In genomic region chr1:221166162-221166500, GRCh38 we compare ENCODE assay signal across 24 cellular contexts.
DNase-seq lines count a peak whose midpoint lies in the region; ATAC-seq and TF ChIP-seq lines count a peak whose summit lies in the region.
"Had no signal": no experiment of that assay in that cellular context is flagged by ENCODE, and none has a peak within 500 bp of the region (broad histone marks: within the 10 kb centered on the region; RNA-seq: fewer than 3 reads in every experiment).

No MANE protein-coding gene starts in this region.

- ATAC-seq in stimulated activated memory B cell treated with anti-CD40 and anti-IgM and Interleukin-4, amounts not matched to agents 10 μg/mL and 1 μg/mL and 100 μg/mL, for 72 hours: no peak
- no peak for ATAC-seq in HG03108 (IDR thresholded peaks at IDR 0.05; ENCODE audit: unreplicated experiment)

- H4K20me1 ChIP-seq in DOHH2 (ENCODE audit: control insufficient read depth, insufficient read depth, low read depth, low read length) (no peaks in the 10 kb centered on the region), Loucy (ENCODE audit: insufficient read depth, low read length, poor library complexity, severe bottlenecking) (no peaks in the 10 kb centered on the region)

- peak overlapping the region; percentile 91 for H3K4me2 ChIP-seq in DOHH2 (ENCODE audit: low read length)
- peak overlapping the region; percentile 67 for H3K4me2 ChIP-seq in Loucy (ENCODE audit: low read depth, low read length, poor library complexity, severe bottlenecking)

- H3K4me1 Mint-ChIP-seq in stimulated activated memory B cell treated with anti-CD40 and anti-IgM and Interleukin-4, amounts not matched to agents 10 μg/mL and 1 μg/mL and 100 μg/mL, for 72 hours: peaks cover 65% of the 10 kb centered on the region
- H3K4me1 Mint-ChIP-seq: activated CD4-positive, alpha-beta T cell treated with anti-CD3 and anti-CD28 coated beads, Interleukin-2, amount 10 ng/mL, durations not matched to agents 24 days and 14 days; activated naive CD4-positive, alpha-beta T cell treated with anti-CD3 and anti-CD28 coated beads, Interleukin-2, amount 50 U/mL, for 24 hours had no signal

- H3K4me3 Mint-ChIP-seq in stimulated activated memory B cell treated with anti-CD40 and anti-IgM and Interleukin-4, amounts not matched to agents 10 μg/mL and 1 μg/mL and 100 μg/mL, for 72 hours: no peak overlapping the region
- H3K4me3 Mint-ChIP-seq: activated CD4-positive, alpha-beta T cell treated with anti-CD3 and anti-CD28 coated beads, Interleukin-2, amount 10 ng/mL, durations not matched to agents 24 days and 14 days; activated naive CD4-positive, alpha-beta T cell treated with anti-CD3 and anti-CD28 coated beads, Interleukin-2, amount 50 U/mL, for 24 hours; CD4-positive, alpha-beta T cell; H9; mesothelial cell of epicardium had no signal

- H3K27me3 Mint-ChIP-seq in stimulated activated memory B cell treated with anti-CD40 and anti-IgM and Interleukin-4, amounts not matched to agents 10 μg/mL and 1 μg/mL and 100 μg/mL, for 72 hours: no peaks in the 10 kb centered on the region
- H3K27me3 Mint-ChIP-seq: activated naive CD4-positive, alpha-beta T cell treated with anti-CD3 and anti-CD28 coated beads, Interleukin-2, amount 50 U/mL, for 24 hours; CD4-positive, alpha-beta T cell had no signal

- no peaks in the 10 kb centered on the region for H3K27me3 ChIP-seq in DOHH2 (ENCODE audit: control insufficient read depth, low read length)
- no peaks in the 10 kb centered on the region for H3K27me3 ChIP-seq in Loucy (ENCODE audit: insufficient read depth, low read length, poor library complexity, severe bottlenecking)
- H3K27me3 ChIP-seq: breast epithelium had no signal

- no peaks in the 10 kb centered on the region for H3K9me2 ChIP-seq in DOHH2 (replicated peaks; ENCODE audit: control insufficient read depth, low read length)
- no peaks in the 10 kb centered on the region for H3K9me2 ChIP-seq in Loucy (replicated peaks; ENCODE audit: low read depth, low read length)

- H3K9ac ChIP-seq in Loucy (ENCODE audit: low read depth, low read length, poor library complexity, severe bottlenecking): no peak overlapping the region

- H3K27ac ChIP-seq in DOHH2 (ENCODE audit: low read depth, low read length): peak overlapping the region; percentile 97
- H3K27ac ChIP-seq: breast epithelium, epithelial cell of prostate had no signal

- H3K79me2 ChIP-seq in DOHH2 (ENCODE audit: control insufficient read depth, low read length) (no peaks in the 10 kb centered on the region), Loucy (ENCODE audit: insufficient read depth, low read length) (no peaks in the 10 kb centered on the region)

- H3K9me3 ChIP-seq in DOHH2 (ENCODE audit: control insufficient read depth, insufficient read depth, low read length): peaks cover 4% of the 10 kb centered on the region; the same call in 1 of the 2 replicates
- no peaks in the 10 kb centered on the region for H3K9me3 ChIP-seq in Loucy (ENCODE audit: insufficient read depth, low read depth, low read length)
- H3K9me3 ChIP-seq: breast epithelium had no signal

- H3K36me3 Mint-ChIP-seq in stimulated activated memory B cell treated with anti-CD40 and anti-IgM and Interleukin-4, amounts not matched to agents 10 μg/mL and 1 μg/mL and 100 μg/mL, for 72 hours: peaks cover under 1% of the 10 kb centered on the region
- H3K36me3 Mint-ChIP-seq: activated naive CD4-positive, alpha-beta T cell treated with anti-CD3 and anti-CD28 coated beads, Interleukin-2, amount 50 U/mL, for 24 hours; mesothelial cell of epicardium had no signal

- peak overlapping the region; percentile 37 for H3K27ac Mint-ChIP-seq in stimulated activated memory B cell treated with anti-CD40 and anti-IgM and Interleukin-4, amounts not matched to agents 10 μg/mL and 1 μg/mL and 100 μg/mL, for 72 hours
- H3K27ac Mint-ChIP-seq: activated CD4-positive, alpha-beta T cell treated with anti-CD3 and anti-CD28 coated beads, Interleukin-2, amount 10 ng/mL, durations not matched to agents 24 days and 14 days; activated naive CD4-positive, alpha-beta T cell treated with anti-CD3 and anti-CD28 coated beads, Interleukin-2, amount 50 U/mL, for 24 hours; CD4-positive, alpha-beta T cell; H9; mesothelial cell of epicardium had no signal

- H3K4me1 ChIP-seq in DOHH2 (ENCODE audit: control insufficient read depth, low read length) (peaks cover 90% of the 10 kb centered on the region), Loucy (ENCODE audit: insufficient read depth, low read length, poor library complexity, severe bottlenecking) (peaks cover 18% of the 10 kb centered on the region)
- H3K4me1 ChIP-seq: breast epithelium had no signal

- peak; percentile 75 for DNase-seq in glomerular visceral epithelial cell (ENCODE audit: extremely low spot score)
- no peak for DNase-seq in HCEC 1CT
- DNase-seq in dedifferentiated amniotic fluid mesenchymal stem cell (ENCODE audit: extremely low spot score): no peak
- DNase-seq: activated CD4-positive, alpha-beta T cell treated with anti-CD3 and anti-CD28 coated beads, Interleukin-2, amount 10 ng/mL, durations not matched to agents 24 days and 14 days; activated CD8-positive, alpha-beta memory T cell treated with anti-CD3 and anti-CD28 coated beads for 24 hours; amygdala; CD4-positive, alpha-beta T cell; effector CD4-positive, alpha-beta T cell; glutamatergic neuron; H9; NCI-H446; NCI-H82; nucleus accumbens; stimulated activated CD4-positive, alpha-beta T cell treated with anti-CD3 and anti-CD28 coated beads, Interleukin-15, amount 100 ng/mL, for 24 hours; stimulated activated CD4-positive, alpha-beta T cell treated with anti-CD3 and anti-CD28 coated beads, Interleukin-4, amount 100 ng/mL, for 4 hours; trophoblast cell had no signal

- H2AFZ ChIP-seq in Loucy (ENCODE audit: low read length): no peak overlapping the region

- no peaks in the 10 kb centered on the region for H3K9me3 Mint-ChIP-seq in stimulated activated memory B cell treated with anti-CD40 and anti-IgM and Interleukin-4, amounts not matched to agents 10 μg/mL and 1 μg/mL and 100 μg/mL, for 72 hours
- H3K9me3 Mint-ChIP-seq: activated naive CD4-positive, alpha-beta T cell treated with anti-CD3 and anti-CD28 coated beads, Interleukin-2, amount 50 U/mL, for 24 hours; CD4-positive, alpha-beta T cell had no signal

- H3K36me3 ChIP-seq in DOHH2 (ENCODE audit: control insufficient read depth, low read length) (peaks cover 2% of the 10 kb centered on the region; the same call in 1 of the 2 replicates), Loucy (ENCODE audit: insufficient read depth, low read length) (no peaks in the 10 kb centered on the region)
- H3K36me3 ChIP-seq: breast epithelium had no signal

- peaks cover 23% of the 10 kb centered on the region for H3F3A ChIP-seq in DOHH2 (ENCODE audit: control insufficient read depth, insufficient read depth)
- no peaks in the 10 kb centered on the region for H3F3A ChIP-seq in Loucy (ENCODE audit: low read depth)

- no peak for TF ChIP-seq CTCF in DOHH2 (IDR thresholded peaks at IDR 0.05; ENCODE audit: low read depth, low read length, poor library complexity, severe bottlenecking)
- no peak for TF ChIP-seq CTCF in Loucy (conservative IDR thresholded peaks at IDR 0.05; ENCODE audit: low read length)

- H3K4me3 ChIP-seq in DOHH2 (ENCODE audit: low read length): peak overlapping the region; percentile 68
- H3K4me3 ChIP-seq in Loucy (ENCODE audit: low read length, poor library complexity, severe bottlenecking): peak overlapping the region; percentile 6
- H3K4me3 ChIP-seq: breast epithelium had no signal
